In the genomic region with DNA sequence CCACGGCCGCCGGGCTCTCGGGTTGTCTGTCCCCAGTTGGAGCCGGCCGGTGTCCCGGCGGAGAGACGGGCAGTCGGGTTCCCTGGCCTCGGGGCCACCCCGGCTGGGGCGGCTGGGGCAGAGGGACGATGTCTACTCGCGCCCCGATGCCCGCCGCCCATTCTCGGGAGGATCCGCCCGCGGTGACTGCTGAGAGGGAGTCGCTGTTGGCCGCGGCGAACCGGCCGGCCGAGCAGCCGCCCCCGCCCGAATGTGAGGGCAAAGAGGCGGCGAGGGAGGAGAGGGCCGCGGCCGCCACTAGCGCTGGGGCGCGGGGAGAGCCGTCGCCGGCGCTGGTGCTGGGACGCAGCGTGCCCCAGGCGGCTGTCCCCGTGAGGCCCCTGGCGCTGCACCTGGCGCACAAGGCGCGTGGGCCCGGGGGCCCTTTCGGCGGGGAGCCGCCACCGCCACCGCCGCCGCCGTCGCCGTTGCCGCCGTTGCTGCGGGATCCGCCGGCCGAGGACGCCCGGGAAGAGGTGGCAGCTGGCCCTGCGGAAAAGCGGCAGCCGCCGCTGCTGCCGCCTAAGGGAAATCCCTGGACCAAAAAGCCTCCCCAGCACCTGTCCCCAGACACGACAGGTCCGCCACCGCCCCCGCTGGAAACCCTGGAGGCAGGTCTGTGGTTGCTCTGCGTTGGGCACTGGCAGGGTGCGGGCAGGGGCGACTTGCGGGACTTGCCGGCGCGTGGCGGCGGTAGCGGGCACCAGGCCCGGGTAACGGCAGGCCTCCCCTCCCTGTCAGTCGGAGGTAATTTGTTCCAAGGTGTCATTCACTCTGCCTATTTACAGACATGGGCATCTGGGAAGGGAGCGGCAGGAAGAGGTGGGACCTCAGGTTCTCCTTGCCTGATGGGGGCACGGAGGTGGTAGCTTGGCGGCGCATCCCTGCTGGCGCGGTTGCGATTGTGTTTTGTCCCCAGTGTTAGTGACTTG, we compare ENCODE assay signal across 8 cellular contexts. TPM values are rescaled to one million over a fixed set of nuclear protein-coding genes. Genes with fewer than 3 reads are reported as not detected.
DNase-seq lines count a peak whose midpoint lies in the region; ATAC-seq and TF ChIP-seq lines count a peak whose summit lies in the region.

No MANE protein-coding gene starts in this region.

- H3K4me2 ChIP-seq in OCI-LY7 (ENCODE audit: low read length), result peak overlapping the region; percentile 84
- peak overlapping the region; percentile 64 for H3K4me2 ChIP-seq in fibroblast of lung (ENCODE audit: extremely low read depth, insufficient read depth, low read length)

- TF ChIP-seq CTCF in OCI-LY7 (conservative IDR thresholded peaks at IDR 0.05; ENCODE audit: low read length) (peak; percentile 48), fibroblast of lung (conservative IDR thresholded peaks at IDR 0.05 in 1 of 2, IDR thresholded peaks at IDR 0.05 in 1 of 2; ENCODE audit: low read depth in 1 of 2, low read length in 2 of 2) (peak; percentile 3 to 17)

- ATAC-seq in GM21367 (IDR thresholded peaks at IDR 0.05; ENCODE audit: unreplicated experiment), result peak; percentile 32
- peak; percentile 45 to 50 for ATAC-seq in naive thymus-derived CD8-positive, alpha-beta T cell
- ATAC-seq in stimulated activated memory B cell treated with anti-CD40 and anti-IgM and Interleukin-4, amounts not matched to agents 10 μg/mL and 1 μg/mL and 100 μg/mL, for 72 hours, result peak; percentile 67

- H3K4me1 Mint-ChIP-seq in activated T-helper 1 cell treated with anti-CD3 and anti-CD28 coated beads, Interleukin-12 subunit alpha, Interleukin-12 subunit beta, Interleukin-2, Interleukin-4 antibody, amounts not matched to agents 30 ng/mL and 10 ng/mL and 1 ng/mL, durations not matched to agents 14 hours and 24 hours and 36 hours (ENCODE audit: low read depth), result peaks cover 6% of the 10 kb centered on the region
- peaks cover 5 to 20% (median 6%) of the 10 kb centered on the region in 4 donors for H3K4me1 Mint-ChIP-seq in naive thymus-derived CD8-positive, alpha-beta T cell
- H3K4me1 Mint-ChIP-seq in stimulated activated memory B cell treated with anti-CD40 and anti-IgM and Interleukin-4, amounts not matched to agents 10 μg/mL and 1 μg/mL and 100 μg/mL, for 72 hours, result peaks cover 17% of the 10 kb centered on the region

- CTCF ChIA-PET in OCI-LY7 (lab: Charles Lee; ENCODE audit: unreplicated experiment), result no interaction called here

- H3K27ac ChIP-seq in OCI-LY7 (ENCODE audit: low read depth, low read length, poor library complexity, severe bottlenecking) (peak overlapping the region; percentile 81), fibroblast of lung (ENCODE audit: insufficient read depth, low read length) (peak overlapping the region; percentile 93)

- POLR2A ChIA-PET in OCI-LY7 (lab: Charles Lee), result interaction anchor here (0.6 to 2.1 kb wide), 11 partner anchors 13 to 228 kb away, joined by 3 to 12 read pairs (median 4); a partner anchor contains a TSS
- POLR2A ChIA-PET in naive thymus-derived CD8-positive, alpha-beta T cell (lab: Charles Lee), result interaction anchor here (0.5 to 3.8 kb wide), 13 partner anchors 9 to 1032 kb away, joined by 3 to 54 read pairs (median 4); a partner anchor contains a TSS

- H3K36me3 ChIP-seq in OCI-LY7 (ENCODE audit: insufficient read depth, low read length) (no peaks in the 10 kb centered on the region), fibroblast of lung (ENCODE audit: control insufficient read depth, insufficient read depth, low read length) (no peaks in the 10 kb centered on the region)

- no peaks in the 10 kb centered on the region for H3K9me2 ChIP-seq in OCI-LY7 (ENCODE audit: insufficient read depth, low read length)

- H3K27ac Mint-ChIP-seq in activated T-helper 1 cell treated with anti-CD3 and anti-CD28 coated beads, Interleukin-12 subunit alpha, Interleukin-12 subunit beta, Interleukin-2, Interleukin-4 antibody, amounts not matched to agents 30 ng/mL and 10 ng/mL and 1 ng/mL, durations not matched to agents 14 hours and 24 hours and 36 hours, result peak overlapping the region; percentile 79
- peak overlapping the region; percentile 19 to 88 (median 78) for H3K27ac Mint-ChIP-seq in naive thymus-derived CD8-positive, alpha-beta T cell
- H3K27ac Mint-ChIP-seq in stimulated activated memory B cell treated with anti-CD40 and anti-IgM and Interleukin-4, amounts not matched to agents 10 μg/mL and 1 μg/mL and 100 μg/mL, for 72 hours, result peak overlapping the region; percentile 58

- DNase-seq in D341Med (ENCODE audit: low spot score) (peak; percentile 78), HPDE6-E6E7 (ENCODE audit: extremely low spot score) (peak; percentile 36), OCI-LY7 (ENCODE audit: low spot score) (peak; percentile 79), fibroblast of lung (ENCODE audit: low read depth in 2 of 2) (peak; percentile 27 to 53)
- peak; percentile 51 for DNase-seq in activated T-helper 1 cell treated with anti-CD3 and anti-CD28 coated beads, Interleukin-12 subunit alpha, Interleukin-12 subunit beta, Interleukin-2, Interleukin-4 antibody, amounts not matched to agents 30 ng/mL and 10 ng/mL and 1 ng/mL, durations not matched to agents 14 hours and 24 hours and 36 hours (ENCODE audit: low spot score)
- peak; percentile 25 to 79 (median 54) for DNase-seq in naive thymus-derived CD8-positive, alpha-beta T cell

- peaks cover 15% of the 10 kb centered on the region for H3K4me1 ChIP-seq in OCI-LY7 (ENCODE audit: insufficient read depth, low read length, poor library complexity, severe bottlenecking)
- peaks cover 2% of the 10 kb centered on the region for H3K4me1 ChIP-seq in fibroblast of lung (ENCODE audit: control insufficient read depth, extremely low read depth, insufficient read depth, low read length)

- H3K9ac ChIP-seq in fibroblast of lung (ENCODE audit: insufficient read depth, low read length), result peak overlapping the region; percentile 98

- H3K4me3 Mint-ChIP-seq in activated T-helper 1 cell treated with anti-CD3 and anti-CD28 coated beads, Interleukin-12 subunit alpha, Interleukin-12 subunit beta, Interleukin-2, Interleukin-4 antibody, amounts not matched to agents 30 ng/mL and 10 ng/mL and 1 ng/mL, durations not matched to agents 14 hours and 24 hours and 36 hours, result peak overlapping the region; percentile 88
- peak overlapping the region; percentile 77 to 90 (median 86) for H3K4me3 Mint-ChIP-seq in naive thymus-derived CD8-positive, alpha-beta T cell
- peak overlapping the region; percentile 83 for H3K4me3 Mint-ChIP-seq in stimulated activated memory B cell treated with anti-CD40 and anti-IgM and Interleukin-4, amounts not matched to agents 10 μg/mL and 1 μg/mL and 100 μg/mL, for 72 hours

- H2AFZ ChIP-seq in OCI-LY7 (ENCODE audit: low read length) (peak overlapping the region; percentile 66), fibroblast of lung (ENCODE audit: low read length) (peak overlapping the region; percentile 60)

- intact Hi-C loops in OCI-LY7 (cut with micrococcal nuclease; ENCODE audit: unreplicated experiment), result loop anchor here (1.0 to 5.0 kb wide), 5 partner anchors 97 to 1030 kb away; a partner anchor contains a TSS
- intact Hi-C loops in activated T-helper 1 cell treated with anti-CD3 and anti-CD28 coated beads, Interleukin-12 subunit alpha, Interleukin-12 subunit beta, Interleukin-2, Interleukin-4 antibody, amounts not matched to agents 30 ng/mL and 10 ng/mL and 1 ng/mL, durations not matched to agents 14 hours and 24 hours and 36 hours (cut with micrococcal nuclease), result loop anchor here (1.0 to 5.0 kb wide), 8 partner anchors 97 to 1031 kb away; a partner anchor contains a TSS

- peak overlapping the region; percentile 82 for H3K4me3 ChIP-seq in OCI-LY7 (ENCODE audit: low read depth, low read length, poor library complexity, severe bottlenecking)
- peak overlapping the region; percentile 59 to 87 (median 76) for H3K4me3 ChIP-seq in fibroblast of lung (replicated peaks in 1 of 4; ENCODE audit: control extremely low read depth in 1 of 4, insufficient read depth in 1 of 4, low read depth in 3 of 4, low read length in 4 of 4)

- H3K27me3 ChIP-seq in fibroblast of lung (ENCODE audit: control insufficient read depth, insufficient read depth, low read length), result no peaks in the 10 kb centered on the region

- BruUV-seq in OCI-LY7 (replicated peaks; lab: Mats Ljungman, UMichigan), result no TSS peak

- H3K27me3 Mint-ChIP-seq in activated T-helper 1 cell treated with anti-CD3 and anti-CD28 coated beads, Interleukin-12 subunit alpha, Interleukin-12 subunit beta, Interleukin-2, Interleukin-4 antibody, amounts not matched to agents 30 ng/mL and 10 ng/mL and 1 ng/mL, durations not matched to agents 14 hours and 24 hours and 36 hours (ENCODE audit: insufficient read depth), result no peaks in the 10 kb centered on the region
- H3K27me3 Mint-ChIP-seq in naive thymus-derived CD8-positive, alpha-beta T cell, result peaks cover 0 to under 1% (median 0%) of the 10 kb centered on the region in 5 donors
- H3K27me3 Mint-ChIP-seq in stimulated activated memory B cell treated with anti-CD40 and anti-IgM and Interleukin-4, amounts not matched to agents 10 μg/mL and 1 μg/mL and 100 μg/mL, for 72 hours, result no peaks in the 10 kb centered on the region

- H3K9me3 Mint-ChIP-seq in activated T-helper 1 cell treated with anti-CD3 and anti-CD28 coated beads, Interleukin-12 subunit alpha, Interleukin-12 subunit beta, Interleukin-2, Interleukin-4 antibody, amounts not matched to agents 30 ng/mL and 10 ng/mL and 1 ng/mL, durations not matched to agents 14 hours and 24 hours and 36 hours, result no peaks in the 10 kb centered on the region
- no peaks in the 10 kb centered on the region for H3K9me3 Mint-ChIP-seq in naive thymus-derived CD8-positive, alpha-beta T cell
- no peaks in the 10 kb centered on the region for H3K9me3 Mint-ChIP-seq in stimulated activated memory B cell treated with anti-CD40 and anti-IgM and Interleukin-4, amounts not matched to agents 10 μg/mL and 1 μg/mL and 100 μg/mL, for 72 hours

- H3K79me2 ChIP-seq in OCI-LY7 (ENCODE audit: insufficient read depth, low read depth, low read length) (peaks cover 21% of the 10 kb centered on the region; the same call in 1 of the 2 replicates), fibroblast of lung (ENCODE audit: control insufficient read depth, insufficient read depth, low read length) (peaks cover 34% of the 10 kb centered on the region)

- H3K9me3 ChIP-seq in OCI-LY7 (ENCODE audit: low read length), result no peaks in the 10 kb centered on the region
- H3K9me3 ChIP-seq in fibroblast of lung (ENCODE audit: control insufficient read depth, insufficient read depth, low read depth, low read length), result no peaks in the 10 kb centered on the region

- no peaks in the 10 kb centered on the region for H3K36me3 Mint-ChIP-seq in activated T-helper 1 cell treated with anti-CD3 and anti-CD28 coated beads, Interleukin-12 subunit alpha, Interleukin-12 subunit beta, Interleukin-2, Interleukin-4 antibody, amounts not matched to agents 30 ng/mL and 10 ng/mL and 1 ng/mL, durations not matched to agents 14 hours and 24 hours and 36 hours (ENCODE audit: low read depth)
- no peaks in the 10 kb centered on the region for H3K36me3 Mint-ChIP-seq in naive thymus-derived CD8-positive, alpha-beta T cell
- H3K36me3 Mint-ChIP-seq in stimulated activated memory B cell treated with anti-CD40 and anti-IgM and Interleukin-4, amounts not matched to agents 10 μg/mL and 1 μg/mL and 100 μg/mL, for 72 hours, result no peaks in the 10 kb centered on the region

- H4K20me1 ChIP-seq in OCI-LY7 (ENCODE audit: insufficient read depth, low read length) (no peaks in the 10 kb centered on the region), fibroblast of lung (ENCODE audit: control insufficient read depth, extremely low read depth, insufficient read depth, low read length) (no peaks in the 10 kb centered on the region)

RNA-seq across cellular contexts. Expression of a gene that starts 0.7 kb away (rescaled TPM):
- 16.5 and 22.1 TPM in 2 replicates for total RNA-seq in OCI-LY7 (2014; rRNA removed; shearing (Covaris generic))
- total RNA-seq in OCI-LY7 (2022) (21.0 and 25.0 TPM in 2 replicates), fibroblast of lung (16.8 and 18.5 TPM in 2 replicates)
- total RNA-seq in activated T-helper 1 cell treated with anti-CD3 and anti-CD28 coated beads, Interleukin-12 subunit alpha, Interleukin-12 subunit beta, Interleukin-2, Interleukin-4 antibody, amounts not matched to agents 30 ng/mL and 10 ng/mL and 1 ng/mL, durations not matched to agents 14 hours and 24 hours and 36 hours, result 33.3 and 34.5 TPM in 2 replicates
- 13.6 and 17.1 TPM in 2 replicates for polyA plus RNA-seq in fibroblast of lung
- 11.3 and 11.8 TPM in 2 replicates for polyA plus RNA-seq in fibroblast of lung (2012)
- 1.3 and 4.7 TPM in 2 replicates for polyA minus RNA-seq in fibroblast of lung (ENCODE audit: low replicate concordance)
- total RNA-seq in naive thymus-derived CD8-positive, alpha-beta T cell, result 10 to 100 TPM; 12.9 to 14.0 TPM
- polyA plus RNA-seq in naive thymus-derived CD8-positive, alpha-beta T cell, result 1 to 10 TPM; 2.9 to 4.0 (median 3.9) TPM

Comparison
In these comparisons a context has a peak if more than half of its experiments do, and no peak if none do; other contexts are left out.
1. Peak in every context shown above with its lines: DNase-seq, ATAC-seq, H3K4me3 ChIP-seq and H3K27ac ChIP-seq.